In the genomic region with DNA sequence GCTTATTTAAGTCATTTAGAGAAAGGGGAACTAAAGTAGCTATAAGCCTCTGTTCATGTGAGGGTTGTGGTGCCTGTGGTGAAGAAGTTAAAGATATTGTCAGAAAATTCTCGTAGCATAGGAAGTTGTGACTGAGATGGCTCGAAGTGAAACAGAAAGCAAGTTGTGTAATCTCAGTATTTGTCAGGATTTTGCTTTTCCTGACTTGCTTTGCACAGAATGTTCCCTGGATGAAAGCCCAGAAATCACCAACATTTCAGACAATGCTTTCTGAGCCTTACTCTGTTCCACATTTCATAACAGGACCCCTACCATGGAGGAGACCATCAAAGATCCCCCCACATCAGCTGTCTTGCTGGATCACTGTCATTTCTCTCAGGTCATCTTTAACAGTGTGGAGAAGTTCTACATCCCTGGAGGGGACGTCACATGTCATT, we compare ENCODE assay signal across 9 cellular contexts. TPM values are rescaled to one million over a fixed set of nuclear protein-coding genes. Genes with fewer than 3 reads are reported as not detected.
DNase-seq lines count a peak whose midpoint lies in the region; ATAC-seq lines count a peak whose summit lies in the region.
"Had no signal": no experiment of that assay in that cellular context is flagged by ENCODE, and none has a peak within 500 bp of the region (broad histone marks: within the 10 kb centered on the region; RNA-seq: fewer than 3 reads in every experiment).

No MANE protein-coding gene starts in this region.

- H3K4me2 ChIP-seq in mesendoderm (ENCODE audit: low read length), result no peak overlapping the region

- H3K27ac ChIP-seq in mucosa of rectum (ENCODE audit: low read depth in 2 of 2, low read length in 2 of 2), result peak overlapping the region; percentile 61 to 87
- no peak overlapping the region for H3K27ac ChIP-seq in mesendoderm (ENCODE audit: low read depth, low read length)
- H3K27ac ChIP-seq: cardiac muscle cell had no signal

- H3K27ac Mint-ChIP-seq in activated CD8-positive, alpha-beta memory T cell treated with anti-CD3 and anti-CD28 coated beads, Interleukin-2, amount 10 ng/mL, durations not matched to agents 7 days and 5 days, result peak overlapping the region; percentile 89

- H3K27me3 Mint-ChIP-seq in activated CD8-positive, alpha-beta memory T cell treated with anti-CD3 and anti-CD28 coated beads, Interleukin-2, amount 10 ng/mL, durations not matched to agents 7 days and 5 days, result no peaks in the 10 kb centered on the region

- no CpG with 5 or more reads among the region's 3 CpGs for WGBS in mesendoderm (ENCODE audit: extremely low coverage, insufficient coverage, low lambda C conversion rate)

- H3K4me3 ChIP-seq in mucosa of rectum (ENCODE audit: low read length in 2 of 2) (peak overlapping the region; percentile 42 to 58), mesendoderm (ENCODE audit: low read length) (no peak overlapping the region)
- H3K4me3 ChIP-seq: cardiac muscle cell had no signal

- H3K27me3 ChIP-seq in mucosa of rectum (ENCODE audit: control insufficient read depth in 2 of 2, insufficient read depth in 2 of 2, low read length in 2 of 2) (no peaks in the 10 kb centered on the region), mesendoderm (ENCODE audit: insufficient read depth, low read length, poor library complexity) (no peaks in the 10 kb centered on the region)
- H3K27me3 ChIP-seq: cardiac muscle cell had no signal

- H3K4me1 Mint-ChIP-seq in activated CD8-positive, alpha-beta memory T cell treated with anti-CD3 and anti-CD28 coated beads, Interleukin-2, amount 10 ng/mL, durations not matched to agents 7 days and 5 days, result peaks cover 63% of the 10 kb centered on the region

- no peak overlapping the region for H3K4ac ChIP-seq in mesendoderm (ENCODE audit: low read depth, low read length)

- H4K5ac ChIP-seq in mesendoderm (ENCODE audit: low read length), result no peak overlapping the region

- H2BK5ac ChIP-seq in mesendoderm (ENCODE audit: low read length), result no peak overlapping the region

- H3K79me2 ChIP-seq in mesendoderm (ENCODE audit: control insufficient read depth, insufficient read depth, low read length), result no peaks in the 10 kb centered on the region

- no peak overlapping the region for H3K18ac ChIP-seq in mesendoderm (ENCODE audit: low read length)

- no peak overlapping the region for H3K23ac ChIP-seq in mesendoderm (ENCODE audit: low read length)

- H3K4me1 ChIP-seq in mucosa of rectum (ENCODE audit: control insufficient read depth in 2 of 2, insufficient read depth in 2 of 2, low read length in 2 of 2), result peaks cover 15 to 30% of the 10 kb centered on the region in 2 donors
- H3K4me1 ChIP-seq in mesendoderm (ENCODE audit: control insufficient read depth, low read depth, low read length), result no peaks in the 10 kb centered on the region

- no peak overlapping the region for H2BK120ac ChIP-seq in mesendoderm (ENCODE audit: low read depth, low read length)

- H2AK5ac ChIP-seq in mesendoderm (ENCODE audit: low read length), result no peak overlapping the region

- H3K9ac ChIP-seq in mucosa of rectum (ENCODE audit: low read depth in 1 of 2, low read length in 2 of 2), result peak overlapping the region; percentile 26 to 41
- no peak overlapping the region for H3K9ac ChIP-seq in mesendoderm (ENCODE audit: low read length)

- H2BK15ac ChIP-seq in mesendoderm (replicated peaks; ENCODE audit: low read depth), result no peak overlapping the region

- CTCF ChIA-PET in activated CD8-positive, alpha-beta memory T cell treated with anti-CD3 and anti-CD28 coated beads, Interleukin-2, amount 10 ng/mL, durations not matched to agents 7 days and 5 days (lab: Charles Lee), result interaction anchor here (0.7 to 4.7 kb wide), 11 partner anchors 10 to 239 kb away, joined by 3 to 31 read pairs (median 4); a partner anchor contains a TSS

- H3K36me3 ChIP-seq in mucosa of rectum (ENCODE audit: control insufficient read depth in 2 of 2, insufficient read depth in 2 of 2, low read length in 2 of 2), result peaks cover 15 to 24% of the 10 kb centered on the region in 2 donors
- H3K36me3 ChIP-seq in mesendoderm (ENCODE audit: control insufficient read depth, insufficient read depth, low read length), result peaks cover 3% of the 10 kb centered on the region

- H4K8ac ChIP-seq in mesendoderm (ENCODE audit: low read depth, low read length), result no peak overlapping the region

- H3K79me1 ChIP-seq in mesendoderm (ENCODE audit: low read length), result no peaks in the 10 kb centered on the region

- H3K9me3 Mint-ChIP-seq in activated CD8-positive, alpha-beta memory T cell treated with anti-CD3 and anti-CD28 coated beads, Interleukin-2, amount 10 ng/mL, durations not matched to agents 7 days and 5 days (ENCODE audit: low read depth), result no peaks in the 10 kb centered on the region

- DNase-seq in activated CD8-positive, alpha-beta memory T cell treated with anti-CD3 and anti-CD28 coated beads, Interleukin-2, amount 10 ng/mL, durations not matched to agents 7 days and 5 days, result peak; percentile 84
- DNase-seq in activated CD8-positive, alpha-beta memory T cell treated with anti-CD3 and anti-CD28 coated beads, Interleukin-2, amount 50 U/mL, for 4 hours, result no peak
- DNase-seq in RPMI7951 (ENCODE audit: low read depth) (peak; percentile 57), dedifferentiated amniotic fluid mesenchymal stem cell (ENCODE audit: extremely low spot score) (peak; percentile 80), mesendoderm (no peak)

- H3K9me3 ChIP-seq in mucosa of rectum (ENCODE audit: control insufficient read depth in 2 of 2, low read length in 2 of 2), result no peaks in the 10 kb centered on the region

- peaks cover 60% of the 10 kb centered on the region for H3K36me3 Mint-ChIP-seq in activated CD8-positive, alpha-beta memory T cell treated with anti-CD3 and anti-CD28 coated beads, Interleukin-2, amount 10 ng/mL, durations not matched to agents 7 days and 5 days

- peak; percentile 92 for ATAC-seq in activated CD8-positive, alpha-beta memory T cell treated with anti-CD3 and anti-CD28 coated beads, Interleukin-2, amount 10 ng/mL, durations not matched to agents 7 days and 5 days
- peak; percentile 81 for ATAC-seq in HG02852 (IDR thresholded peaks at IDR 0.05; ENCODE audit: unreplicated experiment)
- ATAC-seq in HG03439 (IDR thresholded peaks at IDR 0.05; ENCODE audit: unreplicated experiment), result no peak

- H3K56ac ChIP-seq in mesendoderm (ENCODE audit: low read length), result no peak overlapping the region

- peak overlapping the region; percentile 63 for H3K4me3 Mint-ChIP-seq in activated CD8-positive, alpha-beta memory T cell treated with anti-CD3 and anti-CD28 coated beads, Interleukin-2, amount 10 ng/mL, durations not matched to agents 7 days and 5 days

RNA-seq across cellular contexts. Expression of a gene that starts 10.6 kb away (rescaled TPM):
- 100 to 1,000 TPM; 165 to 170 TPM for total RNA-seq in activated CD8-positive, alpha-beta memory T cell treated with anti-CD3 and anti-CD28 coated beads, Interleukin-2, amount 10 ng/mL, durations not matched to agents 7 days and 5 days
- total RNA-seq in RPMI7951 (2014; rRNA removed; shearing (Covaris generic)), result 39.8 and 48.8 TPM in 2 replicates
- 10.3 TPM for polyA plus RNA-seq in mesendoderm (2013, experiment 1 of 2)
- polyA plus RNA-seq in mesendoderm (2013, experiment 2 of 2), result 12.1 TPM

RNA-seq across cellular contexts. Expression of a gene that starts 24.4 kb away (rescaled TPM):
- not detected for total RNA-seq in activated CD8-positive, alpha-beta memory T cell treated with anti-CD3 and anti-CD28 coated beads, Interleukin-2, amount 10 ng/mL, durations not matched to agents 7 days and 5 days
- 0.39 and 0.60 TPM in 2 replicates for total RNA-seq in RPMI7951 (2014; rRNA removed; shearing (Covaris generic))
- polyA plus RNA-seq in mesendoderm (2013, experiment 1 of 2), result 0.14 TPM
- 0.25 TPM for polyA plus RNA-seq in mesendoderm (2013, experiment 2 of 2)
- polyA plus RNA-seq: cardiac muscle cell had no signal

RNA-seq across cellular contexts. Expression of a gene that starts 51.2 kb away (rescaled TPM):
- total RNA-seq in activated CD8-positive, alpha-beta memory T cell treated with anti-CD3 and anti-CD28 coated beads, Interleukin-2, amount 10 ng/mL, durations not matched to agents 7 days and 5 days, result 100 to 1,000 TPM in 1 of 2 experiments, 10 to 100 TPM in 1; 78.2 to 103 TPM
- total RNA-seq in RPMI7951 (2014; rRNA removed; shearing (Covaris generic)), result 181 and 198 TPM in 2 replicates
- polyA plus RNA-seq in mesendoderm (2013, experiment 1 of 2), result 153 TPM
- 158 TPM for polyA plus RNA-seq in mesendoderm (2013, experiment 2 of 2)

Comparison
In these comparisons a context has a peak if more than half of its experiments do, and no peak if none do; other contexts are left out.
1. DNase-seq: peak in activated CD8-positive, alpha-beta memory T cell treated with anti-CD3 and anti-CD28 coated beads, Interleukin-2, amount 10 ng/mL, durations not matched to agents 7 days and 5 days (single experiment), RPMI7951 (single experiment) and dedifferentiated amniotic fluid mesenchymal stem cell (single experiment); none in activated CD8-positive, alpha-beta memory T cell treated with anti-CD3 and anti-CD28 coated beads, Interleukin-2, amount 50 U/mL, for 4 hours (single experiment) and mesendoderm (single experiment).